1 cellular context compared by ENCODE assay signal in the genomic region with DNA sequence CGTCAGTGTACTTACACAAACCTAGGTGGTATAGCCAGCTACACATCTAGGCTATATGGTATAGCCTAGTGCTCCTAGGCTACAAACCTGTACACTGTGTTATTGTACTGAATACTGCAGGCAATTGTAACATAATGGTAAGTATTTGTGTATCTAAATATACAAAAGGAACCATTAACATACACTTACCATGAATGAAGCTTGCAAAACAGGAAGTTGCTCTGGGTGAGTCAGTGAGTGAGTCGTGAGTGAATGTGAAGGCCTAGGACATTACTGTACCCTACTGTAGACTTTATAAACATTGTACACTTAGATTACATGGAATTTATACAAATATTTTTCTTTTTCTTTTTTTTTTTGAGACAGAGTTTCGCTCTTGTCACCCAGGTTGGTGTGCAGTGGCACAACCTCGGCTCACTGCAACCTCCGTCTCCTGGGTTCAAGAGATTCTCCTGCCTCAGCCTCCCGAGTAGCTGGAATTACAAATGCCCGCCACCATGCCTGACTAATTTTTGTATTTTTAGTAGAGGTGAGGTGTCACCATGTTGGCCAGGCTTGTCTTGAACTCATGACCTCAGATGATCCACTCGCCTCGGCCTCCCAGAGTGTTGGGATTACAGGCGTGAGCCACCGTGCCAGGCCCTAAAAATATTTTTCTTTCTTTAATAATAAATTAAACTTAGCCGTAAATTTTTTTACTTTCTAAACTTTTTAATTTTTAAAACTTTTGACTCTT.
A peak's percentile ranks its signal among the peaks of the same experiment; 100 is the strongest.
TF ChIP-seq lines count a peak whose summit lies in the region.

No MANE protein-coding gene starts in this region.

TF ChIP-seq in HCT116, 20 proteins besides CTCF, POLR2A, EP300 and RAD21 (continued from another document):
- TF ChIP-seq ZNF274 (IDR thresholded peaks at IDR 0.05; ENCODE audit: low read depth, low read length): no peak
- no peak for TF ChIP-seq EZH2phosphoT487 (IDR thresholded peaks at IDR 0.05; ENCODE audit: borderline replicate concordance)
- TF ChIP-seq SRF (IDR thresholded peaks at IDR 0.05; ENCODE audit: low read depth): no peak
- TF ChIP-seq, protein P1, sequence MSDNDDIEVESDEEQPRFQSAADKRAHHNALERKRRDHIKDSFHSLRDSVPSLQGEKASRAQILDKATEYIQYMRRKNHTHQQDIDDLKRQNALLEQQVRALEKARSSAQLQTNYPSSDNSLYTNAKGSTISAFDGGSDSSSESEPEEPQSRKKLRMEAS (IDR thresholded peaks at IDR 0.05): no peak
- peak; percentile 71; the same call in 1 of the 2 replicates for TF ChIP-seq FOSL1 (IDR thresholded peaks at IDR 0.05; ENCODE audit: low read depth)
- peak; percentile 53; the same call in 1 of the 2 replicates for TF ChIP-seq JUND (IDR thresholded peaks at IDR 0.05)
- TF ChIP-seq ELF1 (IDR thresholded peaks at IDR 0.05; ENCODE audit: borderline replicate concordance, low read depth): no peak
- TF ChIP-seq TCF7L2 (IDR thresholded peaks at IDR 0.05; ENCODE audit: borderline replicate concordance, extremely low read depth, insufficient read depth, insufficient read length): no peak
- no peak for TF ChIP-seq SIN3A (IDR thresholded peaks at IDR 0.05; ENCODE audit: low read depth)
